Comparison of ENCODE assay signal across 29 cellular contexts in genomic region chr16:59410451-59410850, GRCh38.
"Had no signal": no experiment of that assay in that cellular context is flagged by ENCODE, and none has a peak within 500 bp of the region (broad histone marks: within the 10 kb centered on the region; RNA-seq: fewer than 3 reads in every experiment).

No MANE protein-coding gene starts in this region.

- DNase-seq: activated CD4-positive, alpha-beta memory T cell treated with anti-CD3 and anti-CD28 coated beads for 36 hours; activated CD4-positive, alpha-beta T cell treated with anti-CD3 and anti-CD28 coated beads for 4 hours; activated CD4-positive, alpha-beta T cell treated with anti-CD3 and anti-CD28 coated beads, Interleukin-2, amount 10 ng/mL, durations not matched to agents 24 days and 14 days; activated CD4-positive, alpha-beta T cell treated with anti-CD3 and anti-CD28 coated beads, Interleukin-2, amount 50 U/mL, for 1 hour; activated CD4-positive, alpha-beta T cell treated with anti-CD3 and anti-CD28 coated beads, Interleukin-2, amount 50 U/mL, for 4 hours; activated CD4-positive, CD25-positive, alpha-beta regulatory T cell; activated CD8-positive, alpha-beta memory T cell treated with anti-CD3 and anti-CD28 coated beads, Interleukin-2, amount 50 U/mL, for 4 hours; activated CD8-positive, alpha-beta T cell treated with anti-CD3 and anti-CD28 coated beads for 36 hours; activated effector memory CD4-positive, alpha-beta T cell treated with anti-CD3 and anti-CD28 coated beads, Interleukin-2, amount 50 U/mL, for 16 hours; activated gamma-delta T cell treated with Interleukin-2 at 50 U/mL for 16 hours; activated naive CD4-positive, alpha-beta T cell; activated naive CD4-positive, alpha-beta T cell treated with anti-CD3 and anti-CD28 coated beads for 36 hours; activated naive CD4-positive, alpha-beta T cell treated with anti-CD3 and anti-CD28 coated beads, Interleukin-2, amount 50 U/mL, for 16 hours; activated naive CD8-positive, alpha-beta T cell treated with anti-CD3 and anti-CD28 coated beads for 36 hours; activated T-cell treated with anti-CD3 and anti-CD28 coated beads for 4 hours; activated T-cell treated with anti-CD3 and anti-CD28 coated beads, Interleukin-2, amount 50 U/mL, for 1 hour; activated T-cell treated with anti-CD3 and anti-CD28 coated beads, Interleukin-2, amount 50 U/mL, for 4 hours; activated T-cell treated with anti-CD3 and anti-CD28 coated beads, Interleukin-2, amount 50 U/mL, for 72 hours; adrenal gland; amniotic stem cell; aorta; body of pancreas; brain microvascular endothelial cell; central memory CD4-positive, alpha-beta T cell; T-helper 1 cell; T-helper 2 cell; T-helper 9 cell; WERI-Rb-1 had no signal

- H3K4me1 ChIP-seq: adrenal gland, body of pancreas, breast epithelium had no signal

- H3K4me3 ChIP-seq: adrenal gland, body of pancreas, breast epithelium had no signal

- H3K27ac ChIP-seq: adrenal gland, body of pancreas, brain microvascular endothelial cell, breast epithelium, WERI-Rb-1 had no signal

- H3K27me3 ChIP-seq: adrenal gland, body of pancreas, brain microvascular endothelial cell, breast epithelium had no signal

- H3K36me3 ChIP-seq: adrenal gland, brain microvascular endothelial cell, breast epithelium, WERI-Rb-1 had no signal
